1 cellular context compared by ENCODE assay signal in genomic region chr15:58933311-58934113, GRCh38.
A peak's percentile ranks its signal among the peaks of the same experiment; 100 is the strongest.
TF ChIP-seq lines count a peak whose summit lies in the region.

Gene SLTM, minus strand, starts transcription at chr15:58933679. Its CDS starts 114 bp downstream, at chr15:58933565.

TF ChIP-seq in K562, 482 proteins besides CTCF, POLR2A, EP300 and RAD21 (continued from another document and continues in another):
- peak; percentile 98 for TF ChIP-seq ZFP36 (IDR thresholded peaks at IDR 0.05; ENCODE audit: low read depth, low read length, partially characterized antibody)
- TF ChIP-seq NFRKB (IDR thresholded peaks at IDR 0.05; ENCODE audit: low read depth) = peak; percentile 93
- 0 out of 2 replicates have a peak, but pooled peaks have one; percentile 26 for TF ChIP-seq SMARCA4 (IDR thresholded peaks at IDR 0.05)
- TF ChIP-seq SFPQ (IDR thresholded peaks at IDR 0.05; ENCODE audit: low read depth, low read length) = no peak
- 0 out of 2 replicates have a peak, but pooled peaks have one; percentile 43 for TF ChIP-seq ZNF589 (CRISPR knock-in tag; IDR thresholded peaks at IDR 0.05; ENCODE audit: low read depth)
- TF ChIP-seq MTA1 (IDR thresholded peaks at IDR 0.05; ENCODE audit: borderline replicate concordance) = no peak
- TF ChIP-seq GABPB2 (CRISPR knock-in tag; conservative IDR thresholded peaks at IDR 0.05) = no peak; the same call in 1 of the 2 replicates
- no peak; the same call in none of the 2 replicates for TF ChIP-seq KLF13 (tag; IDR thresholded peaks at IDR 0.05; ENCODE audit: borderline replicate concordance, low read depth)
- no peak for TF ChIP-seq HDAC6 (IDR thresholded peaks at IDR 0.05; ENCODE audit: low read depth, low read length)
- TF ChIP-seq TCF7 (IDR thresholded peaks at IDR 0.05; ENCODE audit: borderline replicate concordance) = peak; percentile 38; the same call in 1 of the 2 replicates
- TF ChIP-seq ZNF445 (CRISPR knock-in tag; IDR thresholded peaks at IDR 0.05; ENCODE audit: low read depth) = no peak
- TF ChIP-seq FOXA1 (IDR thresholded peaks at IDR 0.05; ENCODE audit: borderline replicate concordance) = no peak
- no peak; the same call in 1 of the 2 replicates for TF ChIP-seq CREB1 (IDR thresholded peaks at IDR 0.05)
- TF ChIP-seq CREB1 (CRISPR knock-in tag; IDR thresholded peaks at IDR 0.05) = peak; percentile 53; the same call in 1 of the 2 replicates
- TF ChIP-seq, protein P1, sequence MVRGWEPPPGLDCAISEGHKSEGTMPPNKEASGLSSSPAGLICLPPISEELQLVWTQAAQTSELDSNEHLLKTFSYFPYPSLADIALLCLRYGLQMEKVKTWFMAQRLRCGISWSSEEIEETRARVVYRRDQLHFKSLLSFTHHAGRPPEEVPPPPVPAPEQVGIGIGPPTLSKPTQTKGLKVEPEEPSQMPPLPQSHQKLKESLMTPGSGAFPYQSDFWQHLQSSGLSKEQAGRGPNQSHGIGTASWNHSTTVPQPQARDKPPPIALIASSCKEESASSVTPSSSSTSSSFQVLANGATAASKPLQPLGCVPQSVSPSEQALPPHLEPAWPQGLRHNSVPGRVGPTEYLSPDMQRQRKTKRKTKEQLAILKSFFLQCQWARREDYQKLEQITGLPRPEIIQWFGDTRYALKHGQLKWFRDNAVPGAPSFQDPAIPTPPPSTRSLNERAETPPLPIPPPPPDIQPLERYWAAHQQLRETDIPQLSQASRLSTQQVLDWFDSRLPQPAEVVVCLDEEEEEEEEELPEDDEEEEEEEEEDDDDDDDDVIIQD (CRISPR knock-in tag; IDR thresholded peaks at IDR 0.05) = 0 out of 2 replicates have a peak, but pooled peaks have one; percentile 55
- no peak for TF ChIP-seq PRDM10 (IDR thresholded peaks at IDR 0.05; ENCODE audit: partially characterized antibody)
- TF ChIP-seq CBX1 (IDR thresholded peaks at IDR 0.05; ENCODE audit: low read depth) = peak; percentile 65; the same call in 1 of the 2 replicates
- TF ChIP-seq GTF2E2 (tag; IDR thresholded peaks at IDR 0.05) = no peak; the same call in 1 of the 2 replicates
- no peak for TF ChIP-seq ZNF707 (CRISPR knock-in tag; conservative IDR thresholded peaks at IDR 0.05)
- TF ChIP-seq ZC3H4 (CRISPR knock-in tag; IDR thresholded peaks at IDR 0.05; ENCODE audit: borderline replicate concordance) = no peak
- TF ChIP-seq SIX5 (IDR thresholded peaks at IDR 0.05; ENCODE audit: borderline replicate concordance in 1 of 2, insufficient read depth in 1 of 2, low read depth in 1 of 2, low read length in 2 of 2) = no peak
- no peak for TF ChIP-seq MECOM (CRISPR knock-in tag; IDR thresholded peaks at IDR 0.05)
- no peak for TF ChIP-seq ZNF133 (CRISPR knock-in tag; IDR thresholded peaks at IDR 0.05)
- TF ChIP-seq RBFOX2 (IDR thresholded peaks at IDR 0.05; ENCODE audit: low read depth, low read length) = peak; percentile 100
- no peak; the same call in 1 of the 2 replicates for TF ChIP-seq MEF2A (IDR thresholded peaks at IDR 0.05; ENCODE audit: control insufficient read depth, low read depth, low read length)
- 0 out of 4 replicates have a peak, but pooled peaks of 1 of the 2 experiments have one; percentile 64 for TF ChIP-seq SRF (CRISPR knock-in tag; IDR thresholded peaks at IDR 0.05)
- TF ChIP-seq BCL6 (CRISPR knock-in tag; IDR thresholded peaks at IDR 0.05) = no peak
- TF ChIP-seq SMAD2 (IDR thresholded peaks at IDR 0.05; ENCODE audit: low read depth, low read length) = no peak
- 0 out of 2 replicates have a peak, but pooled peaks have one; percentile 19 for TF ChIP-seq ZNF12 (CRISPR knock-in tag; IDR thresholded peaks at IDR 0.05)
- no peak for TF ChIP-seq ZNF655 (CRISPR knock-in tag; IDR thresholded peaks at IDR 0.05)
- TF ChIP-seq FOXK1 (CRISPR knock-in tag; IDR thresholded peaks at IDR 0.05; ENCODE audit: borderline replicate concordance) = no peak
- TF ChIP-seq ELF1 (tag; IDR thresholded peaks at IDR 0.05) = peak; percentile 51
- TF ChIP-seq, protein P2, sequence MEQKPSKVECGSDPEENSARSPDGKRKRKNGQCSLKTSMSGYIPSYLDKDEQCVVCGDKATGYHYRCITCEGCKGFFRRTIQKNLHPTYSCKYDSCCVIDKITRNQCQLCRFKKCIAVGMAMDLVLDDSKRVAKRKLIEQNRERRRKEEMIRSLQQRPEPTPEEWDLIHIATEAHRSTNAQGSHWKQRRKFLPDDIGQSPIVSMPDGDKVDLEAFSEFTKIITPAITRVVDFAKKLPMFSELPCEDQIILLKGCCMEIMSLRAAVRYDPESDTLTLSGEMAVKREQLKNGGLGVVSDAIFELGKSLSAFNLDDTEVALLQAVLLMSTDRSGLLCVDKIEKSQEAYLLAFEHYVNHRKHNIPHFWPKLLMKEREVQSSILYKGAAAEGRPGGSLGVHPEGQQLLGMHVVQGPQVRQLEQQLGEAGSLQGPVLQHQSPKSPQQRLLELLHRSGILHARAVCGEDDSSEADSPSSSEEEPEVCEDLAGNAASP (IDR thresholded peaks at IDR 0.05) = no peak
- TF ChIP-seq RBM34 (IDR thresholded peaks at IDR 0.05; ENCODE audit: borderline replicate concordance, insufficient read depth, low read length) = no peak
- peak; percentile 94 to 96 (median 95) for TF ChIP-seq YY1 (IDR thresholded peaks at IDR 0.05; ENCODE audit: borderline replicate concordance in 1 of 3, control insufficient read depth in 1 of 3, extremely low read depth in 1 of 3, insufficient read depth in 3 of 3, insufficient read length in 1 of 3, insufficient replicate concordance in 2 of 3, low read depth in 1 of 3, low read length in 2 of 3)
- TF ChIP-seq ELF2 (CRISPR knock-in tag; IDR thresholded peaks at IDR 0.05) = peak; percentile 59; the same call in 1 of the 2 replicates
- TF ChIP-seq NFIX (CRISPR knock-in tag; IDR thresholded peaks at IDR 0.05; ENCODE audit: low read depth) = no peak
- no peak for TF ChIP-seq NFE2 (IDR thresholded peaks at IDR 0.05; ENCODE audit: low read depth)
- TF ChIP-seq PTTG1 (tag; IDR thresholded peaks at IDR 0.05; ENCODE audit: low read depth) = no peak
- peak; percentile 88 for TF ChIP-seq ERF (CRISPR knock-in tag; IDR thresholded peaks at IDR 0.05)
- no peak for TF ChIP-seq GATAD2A (IDR thresholded peaks at IDR 0.05)
- no peak for TF ChIP-seq PREB (CRISPR knock-in tag; IDR thresholded peaks at IDR 0.05)
- TF ChIP-seq TAF1 (IDR thresholded peaks at IDR 0.05; ENCODE audit: control insufficient read depth, extremely low read depth, insufficient read depth, low read length, severe bottlenecking) = peak; percentile 98
- 0 out of 2 replicates have a peak, but pooled peaks have one; percentile 17 for TF ChIP-seq ZNF282 (CRISPR knock-in tag; IDR thresholded peaks at IDR 0.05)
- no peak for TF ChIP-seq IRF1 (CRISPR knock-in tag; IDR thresholded peaks at IDR 0.05; ENCODE audit: borderline replicate concordance)
- TF ChIP-seq ZNF212 (CRISPR knock-in tag; IDR thresholded peaks at IDR 0.05) = no peak
- no peak for TF ChIP-seq ZNF764 (CRISPR knock-in tag; IDR thresholded peaks at IDR 0.05; ENCODE audit: low read depth)
- TF ChIP-seq SRSF9 (IDR thresholded peaks at IDR 0.05; ENCODE audit: borderline replicate concordance, low read depth, low read length) = no peak
- no peak for TF ChIP-seq ZNF280B (CRISPR knock-in tag; IDR thresholded peaks at IDR 0.05)
- no peak for TF ChIP-seq ZNF785 (CRISPR knock-in tag; IDR thresholded peaks at IDR 0.05)
- peak; percentile 86 for TF ChIP-seq GMEB1 (CRISPR knock-in tag; IDR thresholded peaks at IDR 0.05)
- no peak for TF ChIP-seq ZBTB8A (IDR thresholded peaks at IDR 0.05; ENCODE audit: partially characterized antibody)
- TF ChIP-seq CHCHD3 (CRISPR knock-in tag; IDR thresholded peaks at IDR 0.05) = peak; percentile 20; the same call in 1 of the 2 replicates
- no peak for TF ChIP-seq ETS2 (tag; IDR thresholded peaks at IDR 0.05; ENCODE audit: borderline replicate concordance, poor library complexity, severe bottlenecking)
- TF ChIP-seq TAF7 (tag; IDR thresholded peaks at IDR 0.05) = peak; percentile 97
- no peak; the same call in 1 of the 2 replicates for TF ChIP-seq MED1 (CRISPR knock-in tag; IDR thresholded peaks at IDR 0.05; ENCODE audit: borderline replicate concordance)
